ENCODE assay signal across 1 cellular context in genomic region chr15:44662478-44663409, GRCh38.
TF ChIP-seq lines count a peak whose summit lies in the region.

No MANE protein-coding gene starts in this region.

TF ChIP-seq in GM12878, 131 proteins besides CTCF, POLR2A, EP300 and RAD21 (continued from another document and continues in another):
- no peak for TF ChIP-seq IRF5 (IDR thresholded peaks at IDR 0.05; ENCODE audit: borderline replicate concordance)
- no peak for TF ChIP-seq ESRRA (IDR thresholded peaks at IDR 0.05; ENCODE audit: low read length)
- 0 out of 2 replicates have a peak, but pooled peaks have one; percentile 17 for TF ChIP-seq MEF2A (IDR thresholded peaks at IDR 0.05; ENCODE audit: insufficient read depth, low read depth, low read length)
- no peak for TF ChIP-seq FOXK2 (IDR thresholded peaks at IDR 0.05)
- no peak for TF ChIP-seq PKNOX1 (IDR thresholded peaks at IDR 0.05)
- no peak for TF ChIP-seq RAD51 (IDR thresholded peaks at IDR 0.05)
- TF ChIP-seq EED (IDR thresholded peaks at IDR 0.05; ENCODE audit: low read depth): no peak
- TF ChIP-seq SMAD1 (IDR thresholded peaks at IDR 0.05; ENCODE audit: low read depth, partially characterized antibody): no peak
- no peak for TF ChIP-seq SIX5 (IDR thresholded peaks at IDR 0.05; ENCODE audit: low read depth, low read length, severe bottlenecking)
- no peak for TF ChIP-seq PML (IDR thresholded peaks at IDR 0.05; ENCODE audit: low read length)
- TF ChIP-seq ZNF217 (IDR thresholded peaks at IDR 0.05): no peak
- TF ChIP-seq ZNF592 (IDR thresholded peaks at IDR 0.05): no peak
- no peak for TF ChIP-seq PAX8 (IDR thresholded peaks at IDR 0.05)
- peak; percentile 34 for TF ChIP-seq E4F1 (IDR thresholded peaks at IDR 0.05; ENCODE audit: borderline replicate concordance, partially characterized antibody)
- TF ChIP-seq RUNX3 (IDR thresholded peaks at IDR 0.05; ENCODE audit: low read length): peak; percentile 26; the same call in 1 of the 2 replicates
- no peak for TF ChIP-seq CBX3 (IDR thresholded peaks at IDR 0.05; ENCODE audit: borderline replicate concordance, low read depth)
- 0 out of 2 replicates have a peak, but pooled peaks have one; percentile 3 for TF ChIP-seq TBL1XR1 (IDR thresholded peaks at IDR 0.05; ENCODE audit: low read depth, low read length)
- no peak for TF ChIP-seq USF2 (IDR thresholded peaks at IDR 0.05; ENCODE audit: borderline replicate concordance, low read depth, low read length)
- peak; percentile 46; the same call in 1 of the 2 replicates for TF ChIP-seq MTA3 (IDR thresholded peaks at IDR 0.05; ENCODE audit: borderline replicate concordance, low read length)
- 0 out of 4 replicates have a peak, but pooled peaks of 1 of the 2 experiments have one; percentile 11 for TF ChIP-seq IKZF2 (IDR thresholded peaks at IDR 0.05)
- no peak for TF ChIP-seq SRF (IDR thresholded peaks at IDR 0.05; ENCODE audit: low read depth in 2 of 2, low read length in 2 of 2)
- TF ChIP-seq ELK1 (IDR thresholded peaks at IDR 0.05; ENCODE audit: low read depth, low read length): no peak
- peak; percentile 14 for TF ChIP-seq SIN3A (IDR thresholded peaks at IDR 0.05; ENCODE audit: low read depth, low read length)
- no peak for TF ChIP-seq ZBTB33 (IDR thresholded peaks at IDR 0.05)
- TF ChIP-seq ZZZ3 (IDR thresholded peaks at IDR 0.05; ENCODE audit: control insufficient read depth, insufficient read length, low read depth): no peak
- no peak for TF ChIP-seq E2F4 (IDR thresholded peaks at IDR 0.05; ENCODE audit: low read depth, low read length)
- TF ChIP-seq CHD2 (IDR thresholded peaks at IDR 0.05; ENCODE audit: borderline replicate concordance, low read depth, low read length): no peak
- TF ChIP-seq SMAD5 (IDR thresholded peaks at IDR 0.05; ENCODE audit: low read depth): no peak; the same call in none of the 2 replicates
- TF ChIP-seq TCF7 (IDR thresholded peaks at IDR 0.05; ENCODE audit: borderline replicate concordance): no peak
- no peak for TF ChIP-seq ATF3 (IDR thresholded peaks at IDR 0.05; ENCODE audit: borderline replicate concordance, extremely low read depth, low read depth, low read length)
- no peak for TF ChIP-seq CHD1 (IDR thresholded peaks at IDR 0.05; ENCODE audit: low read depth, low read length)
- no peak for TF ChIP-seq BCL3 (IDR thresholded peaks at IDR 0.05; ENCODE audit: borderline replicate concordance, insufficient read depth, low read depth, low read length, poor library complexity, severe bottlenecking)
- no peak for TF ChIP-seq YY1 (IDR thresholded peaks at IDR 0.05; ENCODE audit: low read depth, low read length)
- no peak for TF ChIP-seq BCL11A (IDR thresholded peaks at IDR 0.05; ENCODE audit: low read depth, low read length)
- no peak for TF ChIP-seq ZNF24 (IDR thresholded peaks at IDR 0.05)
- no peak for TF ChIP-seq CUX1 (IDR thresholded peaks at IDR 0.05; ENCODE audit: insufficient replicate concordance, low read depth, low read length)
- no peak for TF ChIP-seq BRCA1 (IDR thresholded peaks at IDR 0.05; ENCODE audit: low read depth, low read length)
- TF ChIP-seq SP1 (IDR thresholded peaks at IDR 0.05; ENCODE audit: low read depth, low read length): peak; percentile 4
